1 cellular context compared by ENCODE assay signal in genomic region chr3:14410501-14411165, GRCh38.
TF ChIP-seq lines count a peak whose summit lies in the region.

No MANE protein-coding gene starts in this region.

TF ChIP-seq in K562, 482 proteins besides CTCF, POLR2A, EP300 and RAD21 (continued from another document and continues in another):
- TF ChIP-seq ARID3A (IDR thresholded peaks at IDR 0.05; ENCODE audit: borderline replicate concordance, low read depth, low read length) (0 out of 2 replicates have a peak, but pooled peaks have one; percentile 9), SUPT5H (IDR thresholded peaks at IDR 0.05) (peak; percentile 83), SMAD4 (CRISPR knock-in tag; conservative IDR thresholded peaks at IDR 0.05) (peak; percentile 92), NFXL1 (CRISPR knock-in tag; IDR thresholded peaks at IDR 0.05) (peak; percentile 81; the same call in 1 of the 2 replicates), TSHZ1 (CRISPR knock-in tag; IDR thresholded peaks at IDR 0.05) (0 out of 2 replicates have a peak, but pooled peaks have one; percentile 9), FOXK2 (conservative IDR thresholded peaks at IDR 0.05 in 1 of 2, IDR thresholded peaks at IDR 0.05 in 1 of 2; ENCODE audit: low read depth in 2 of 2) (0 out of 4 replicates have a peak, but pooled peaks of 1 of the 2 experiments have one; percentile 47), MLLT1 (IDR thresholded peaks at IDR 0.05) (peak in 1 of 2 experiments; percentile 83; a peak in 3 of 4 replicates), ZNF217 (CRISPR knock-in tag; IDR thresholded peaks at IDR 0.05) (no peak), PTTG1 (tag; IDR thresholded peaks at IDR 0.05; ENCODE audit: low read depth) (0 out of 2 replicates have a peak, but pooled peaks have one; percentile 34), AFF1 (IDR thresholded peaks at IDR 0.05; ENCODE audit: low read depth in 1 of 2, partially characterized antibody in 2 of 2) (peak in 1 of 2 experiments; percentile 56), ZNF143 (CRISPR knock-in tag; IDR thresholded peaks at IDR 0.05) (peak; percentile 47), FOXP4 (CRISPR knock-in tag; IDR thresholded peaks at IDR 0.05; ENCODE audit: borderline replicate concordance) (0 out of 2 replicates have a peak, but pooled peaks have one; percentile 6), HMGXB4 (CRISPR knock-in tag; IDR thresholded peaks at IDR 0.05) (peak; percentile 49; the same call in 1 of the 2 replicates), L3MBTL2 (IDR thresholded peaks at IDR 0.05) (peak; percentile 87), ZBTB8A (IDR thresholded peaks at IDR 0.05; ENCODE audit: partially characterized antibody) (no peak), ZNF592 (IDR thresholded peaks at IDR 0.05) (no peak), MYC (IDR thresholded peaks at IDR 0.05; ENCODE audit: low read depth, low read length) (peak; percentile 85; the same call in 1 of the 2 replicates), MYC (CRISPR knock-in tag; IDR thresholded peaks at IDR 0.05; ENCODE audit: borderline replicate concordance, low read depth) (no peak), MLX (CRISPR knock-in tag; conservative IDR thresholded peaks at IDR 0.05) (no peak), NFYB (IDR thresholded peaks at IDR 0.05; ENCODE audit: extremely low read depth, insufficient read length) (peak; percentile 18), CBFA2T3 (IDR thresholded peaks at IDR 0.05) (0 out of 2 replicates have a peak, but pooled peaks have one; percentile 31), ZBTB43 (CRISPR knock-in tag; IDR thresholded peaks at IDR 0.05) (no peak), ZFPM2 (CRISPR knock-in tag; IDR thresholded peaks at IDR 0.05) (0 out of 2 replicates have a peak, but pooled peaks have one; percentile 86), ZNF253 (CRISPR knock-in tag; conservative IDR thresholded peaks at IDR 0.05) (0 out of 2 replicates have a peak, but pooled peaks have one; percentile 53), MCM5 (IDR thresholded peaks at IDR 0.05; ENCODE audit: low read depth) (no peak), BCOR (IDR thresholded peaks at IDR 0.05) (no peak), RBFOX2 (IDR thresholded peaks at IDR 0.05; ENCODE audit: low read depth, low read length) (peak; percentile 86), SMAD1 (IDR thresholded peaks at IDR 0.05; ENCODE audit: low read depth, low read length, partially characterized antibody) (peak; percentile 61), MTA2 (IDR thresholded peaks at IDR 0.05; ENCODE audit: low read depth) (0 out of 2 replicates have a peak, but pooled peaks have one; percentile 1), FOXA1 (IDR thresholded peaks at IDR 0.05; ENCODE audit: borderline replicate concordance) (no peak), MIER1 (IDR thresholded peaks at IDR 0.05; ENCODE audit: low read depth) (no peak), MEIS2 (IDR thresholded peaks at IDR 0.05; ENCODE audit: partially characterized antibody) (peak; percentile 96), ZNF24 (IDR thresholded peaks at IDR 0.05) (peak; percentile 96), ZNF511 (CRISPR knock-in tag; IDR thresholded peaks at IDR 0.05) (no peak; the same call in 1 of the 2 replicates)
